In the genomic region with DNA sequence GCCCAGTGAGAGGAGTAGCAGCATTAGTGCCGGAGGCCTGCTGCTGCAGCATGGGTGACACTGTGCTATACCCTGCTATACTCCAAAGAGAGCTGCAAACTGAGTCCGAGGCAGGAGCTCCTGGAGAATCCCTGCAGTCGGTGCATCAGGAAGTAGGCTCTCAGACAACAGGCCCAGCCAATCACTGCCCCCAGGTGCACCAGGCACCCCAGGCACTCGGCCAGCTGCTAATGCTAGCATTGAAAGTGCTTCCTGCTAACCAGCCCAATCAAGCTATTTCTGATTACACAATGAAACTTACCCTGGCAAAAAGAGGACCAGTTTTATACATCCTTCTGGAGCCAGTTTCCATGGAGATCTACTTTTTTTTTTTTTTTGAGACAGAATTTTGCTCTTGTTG, we compare ENCODE assay signal across 17 cellular contexts.
DNase-seq lines count a peak whose midpoint lies in the region; ATAC-seq lines count a peak whose summit lies in the region.
"Had no signal": no experiment of that assay in that cellular context is flagged by ENCODE, and none has a peak within 500 bp of the region (broad histone marks: within the 10 kb centered on the region; RNA-seq: fewer than 3 reads in every experiment).

No MANE protein-coding gene starts in this region.

- H3K27ac ChIP-seq in cingulate gyrus (ENCODE audit: low read depth, low read length): peak overlapping the region; percentile 29
- H3K27ac ChIP-seq: 22Rv1, hepatocyte, SJSA1, tibial artery had no signal

- DNase-seq in DMS 273 (lab: John Stamatoyannopoulos, UW; ENCODE audit: unreplicated experiment) (peak; percentile 5), DMS 273 treated with DMSO at 0.1 percent for 48 hours (lab: John Stamatoyannopoulos, UW) (no peak), NCI-H2171 treated with DMSO at 0.1 percent for 48 hours (lab: John Stamatoyannopoulos, UW) (peak; percentile 58), superior temporal gyrus (ENCODE audit: extremely low spot score) (peak; percentile 52), SIG-M5 (lab: John Stamatoyannopoulos, UW) (no peak)
- DNase-seq in stimulated activated naive CD4-positive, alpha-beta T cell treated with Interleukin-2 at 50 U/mL for 16 hours (lab: John Stamatoyannopoulos, UW): no peak
- DNase-seq: activated CD4-positive, alpha-beta memory T cell treated with anti-CD3 and anti-CD28 coated beads, Interleukin-2, amount 10 ng/mL, durations not matched to agents 7 days and 5 days; CD4-positive, CD25-positive, alpha-beta regulatory T cell; dermis blood vessel endothelial cell; GF-D8; naive B cell had no signal

- no peak for ATAC-seq in GM21360 (IDR thresholded peaks at IDR 0.05; ENCODE audit: unreplicated experiment)

Comparison
In these comparisons a context has a peak if more than half of its experiments do, and no peak if none do; other contexts are left out.
1. DNase-seq: peak in DMS 273 (single experiment), NCI-H2171 treated with DMSO at 0.1 percent for 48 hours (single experiment) and superior temporal gyrus (single experiment); none in DMS 273 treated with DMSO at 0.1 percent for 48 hours (single experiment), SIG-M5 (single experiment) and stimulated activated naive CD4-positive, alpha-beta T cell treated with Interleukin-2 at 50 U/mL for 16 hours (single experiment).